In genomic region chr19:40716655-40717324, GRCh38 we compare ENCODE assay signal across 8 cellular contexts. TPM values are rescaled to one million over a fixed set of nuclear protein-coding genes. Genes with fewer than 3 reads are reported as not detected.
A peak's percentile ranks its signal among the peaks of the same experiment; 100 is the strongest.
DNase-seq lines count a peak whose midpoint lies in the region; ATAC-seq, FAIRE-seq and TF ChIP-seq lines count a peak whose summit lies in the region.

TSS of gene COQ8B (minus strand) at chr19:40716886. CDS start at chr19:40714632, 2,254 bp downstream.
TSS of gene ITPKC (plus strand) at chr19:40717112. CDS start at chr19:40717136, 24 bp downstream.

- H3K4me1 ChIP-seq in rectal smooth muscle tissue (ENCODE audit: control insufficient read depth, insufficient read depth, low read length) (peaks cover 24% of the 10 kb centered on the region), vagina (peaks cover 76% of the 10 kb centered on the region)

- peak within 1 kb of the TSS; percentile 96 for H3K9ac ChIP-seq in rectal smooth muscle tissue (ENCODE audit: low read length)

- TF ChIP-seq CTCF in astrocyte of the cerebellum (IDR thresholded peaks at IDR 0.05; ENCODE audit: low read depth, low read length, missing control alignments) (no peak), vagina (IDR thresholded peaks at IDR 0.05) (no peak)

- H3K27ac ChIP-seq in rectal smooth muscle tissue (ENCODE audit: low read depth, low read length) (peak within 1 kb of the TSS; percentile 99), vagina (peak within 1 kb of the TSS; percentile 99)

- ATAC-seq in HG02981 (IDR thresholded peaks at IDR 0.05; ENCODE audit: unreplicated experiment): peak; percentile 57

- intact Hi-C loops in vagina (cut with DNase I): loop anchor here (5.0 kb wide), 1 partner anchor 81 kb away; the partner anchor contains the start of gene EGLN2

- H3K36me3 ChIP-seq in rectal smooth muscle tissue (ENCODE audit: control insufficient read depth, insufficient read depth, low read length): no peaks in the 10 kb centered on the region
- H3K36me3 ChIP-seq in vagina: peaks cover 0 to 15% of the 10 kb centered on the region in 2 donors

- in situ Hi-C loops in astrocyte of the cerebellum (cut with HindIII; ENCODE audit: low sequenced_read_pairs): no loop called here

- H3K4me3 ChIP-seq in astrocyte of the cerebellum (ENCODE audit: low read depth, low read length) (peak within 1 kb of the TSS; percentile 71), rectal smooth muscle tissue (ENCODE audit: low read length) (peak within 1 kb of the TSS; percentile 89), vagina (peak within 1 kb of the TSS; percentile 63 to 92)

- TF ChIP-seq POLR2A in vagina (IDR thresholded peaks at IDR 0.05): peak in 1 of 2 donors; percentile 77

- H3K9me3 ChIP-seq in vagina: no peaks in the 10 kb centered on the region

- peak; percentile 93 for FAIRE-seq in GM18507 (lab: Jason Lieb, UNC)

- H3K27me3 ChIP-seq in rectal smooth muscle tissue (ENCODE audit: control insufficient read depth, insufficient read depth, low read length) (no peaks in the 10 kb centered on the region), vagina (no peaks in the 10 kb centered on the region)

- DNase-seq in GM18507 (ENCODE audit: extremely low spot score, insufficient read length, low read depth) (peak; percentile 90), NCI-H2029 (lab: John Stamatoyannopoulos, UW) (peak; percentile 98), T-helper 9 cell (peak; percentile 100), astrocyte of the cerebellum (ENCODE audit: low read depth) (peak; percentile 96), hepatic stellate cell (ENCODE audit: low spot score) (peak; percentile 96), vagina (ENCODE audit: extremely low spot score in 2 of 2) (peak; percentile 98 to 99)

RNA-seq across cellular contexts. Expression of gene COQ8B, which starts in this region (rescaled TPM):
- total RNA-seq in vagina: 51.1 TPM

RNA-seq across cellular contexts. Expression of gene ITPKC, which starts in this region (rescaled TPM):
- 92.6 TPM for total RNA-seq in vagina

Comparison
In these comparisons a context has a peak if more than half of its experiments do, and no peak if none do; other contexts are left out.
1. Peak in every context shown above with its lines: DNase-seq, ATAC-seq, H3K4me3 ChIP-seq and H3K27ac ChIP-seq.